Comparison of ENCODE assay signal across 18 cellular contexts in genomic region chr9:106964329-106964728, GRCh38.
A peak's percentile ranks its signal among the peaks of the same experiment; 100 is the strongest.
DNase-seq lines count a peak whose midpoint lies in the region; ATAC-seq and TF ChIP-seq lines count a peak whose summit lies in the region.
"Had no signal": no experiment of that assay in that cellular context is flagged by ENCODE, and none has a peak within 500 bp of the region (broad histone marks: within the 10 kb centered on the region; RNA-seq: fewer than 3 reads in every experiment).

No MANE protein-coding gene starts in this region.

- H3K4me1 Mint-ChIP-seq in activated T-helper 17 cell treated with anti-CD3 and anti-CD28 coated beads, Interleukin-2, amount 50 U/mL, for 72 hours: no peaks in the 10 kb centered on the region
- no peaks in the 10 kb centered on the region for H3K4me1 Mint-ChIP-seq in CD14-positive monocyte

- peaks cover 13% of the 10 kb centered on the region for H3K9me3 Mint-ChIP-seq in activated T-helper 17 cell treated with anti-CD3 and anti-CD28 coated beads, Interleukin-2, amount 50 U/mL, for 72 hours
- H3K9me3 Mint-ChIP-seq in CD14-positive monocyte: peaks cover 0 to 3% (median 0%) of the 10 kb centered on the region in 7 donors
- H3K9me3 Mint-ChIP-seq: nephron; T-helper 1 cell treated with Interleukin-12 subunit alpha and Interleukin-12 subunit beta and Interleukin-4 antibody, amounts not matched to agents 30 μg/mL and 1 μg/mL, for 36 hours had no signal

- no peak for TF ChIP-seq CTCF in GM12865 (IDR thresholded peaks at IDR 0.05; ENCODE audit: insufficient read depth, low read depth, low read length, missing control alignments)
- no peak for TF ChIP-seq CTCF in CD14-positive monocyte (IDR thresholded peaks at IDR 0.05)

- intact Hi-C loops in left colon (cut with DNase I, micrococcal nuclease): no loop called here
- intact Hi-C loops in CD14-positive monocyte (cut with micrococcal nuclease): no loop called here

- no peak overlapping the region for H3K4me3 ChIP-seq in GM12865 (ENCODE audit: low read depth, low read length)
- H3K4me3 ChIP-seq: esophagus muscularis mucosa, SJSA1, tibial nerve had no signal

- ATAC-seq in GM19035 (IDR thresholded peaks at IDR 0.05; ENCODE audit: unreplicated experiment) (peak; percentile 81), HG03103 (IDR thresholded peaks at IDR 0.05; ENCODE audit: low read depth, unreplicated experiment) (peak; percentile 61), left colon (no peak)
- ATAC-seq in activated T-helper 17 cell treated with anti-CD3 and anti-CD28 coated beads, Interleukin-2, amount 50 U/mL, for 72 hours (replicated peaks): peak; percentile 21

- no peaks in the 10 kb centered on the region for H3K27me3 Mint-ChIP-seq in activated T-helper 17 cell treated with anti-CD3 and anti-CD28 coated beads, Interleukin-2, amount 50 U/mL, for 72 hours
- H3K27me3 Mint-ChIP-seq in CD14-positive monocyte (ENCODE audit: low read depth in 3 of 3): peaks cover 0 to 3% (median 0%) of the 10 kb centered on the region in 3 donors

- H3K4me3 Mint-ChIP-seq in activated T-helper 17 cell treated with anti-CD3 and anti-CD28 coated beads, Interleukin-2, amount 50 U/mL, for 72 hours: no peak overlapping the region
- H3K4me3 Mint-ChIP-seq in CD14-positive monocyte: no peak overlapping the region
- H3K4me3 Mint-ChIP-seq: nephron; T-helper 1 cell treated with Interleukin-12 subunit alpha and Interleukin-12 subunit beta and Interleukin-4 antibody, amounts not matched to agents 30 μg/mL and 1 μg/mL, for 36 hours had no signal

- DNase-seq in GM12865 (ENCODE audit: low read depth): peak; percentile 36
- no peak for DNase-seq in left colon
- DNase-seq in NCI-H1092 treated with DMSO at 0.1 percent for 48 hours (lab: John Stamatoyannopoulos, UW): no peak
- DNase-seq in CD14-positive monocyte (ENCODE audit: low spot score): no peak
- DNase-seq: activated gamma-delta T cell; central memory CD4-positive, alpha-beta T cell; NCI-H1417 treated with DMSO at 0.1 percent for 48 hours; NCI-H2171; posterior cingulate gyrus had no signal

- no peaks in the 10 kb centered on the region for H3K36me3 Mint-ChIP-seq in activated T-helper 17 cell treated with anti-CD3 and anti-CD28 coated beads, Interleukin-2, amount 50 U/mL, for 72 hours (ENCODE audit: low read depth)
- no peaks in the 10 kb centered on the region for H3K36me3 Mint-ChIP-seq in CD14-positive monocyte
- H3K36me3 Mint-ChIP-seq: CD8-positive, alpha-beta memory T cell had no signal

- no peak overlapping the region for H3K27ac Mint-ChIP-seq in activated T-helper 17 cell treated with anti-CD3 and anti-CD28 coated beads, Interleukin-2, amount 50 U/mL, for 72 hours
- no peak overlapping the region for H3K27ac Mint-ChIP-seq in CD14-positive monocyte
- H3K27ac Mint-ChIP-seq: nephron; T-helper 1 cell treated with Interleukin-12 subunit alpha and Interleukin-12 subunit beta and Interleukin-4 antibody, amounts not matched to agents 30 μg/mL and 1 μg/mL, for 36 hours had no signal
